In genomic region chr18:74633652-74634352, GRCh38 we compare ENCODE assay signal across 22 cellular contexts. TPM values are rescaled to one million over a fixed set of nuclear protein-coding genes. Genes with fewer than 3 reads are reported as not detected.
DNase-seq lines count a peak whose midpoint lies in the region; ATAC-seq and TF ChIP-seq lines count a peak whose summit lies in the region.
"Had no signal": no experiment of that assay in that cellular context is flagged by ENCODE, and none has a peak within 500 bp of the region (broad histone marks: within the 10 kb centered on the region; RNA-seq: fewer than 3 reads in every experiment).

No MANE protein-coding gene starts in this region.

- no peak overlapping the region for H3K9ac ChIP-seq in smooth muscle cell (ENCODE audit: low read depth)
- H3K9ac ChIP-seq: KMS-11 had no signal

- H3K36me3 Mint-ChIP-seq in activated naive CD8-positive, alpha-beta T cell = peaks cover 29% of the 10 kb centered on the region
- peaks cover 20% of the 10 kb centered on the region for H3K36me3 Mint-ChIP-seq in activated naive CD8-positive, alpha-beta T cell treated with anti-CD3 and anti-CD28 coated beads, Interleukin-2, amount 50 U/mL, for 24 hours (ENCODE audit: low read depth)

- peaks cover 9% of the 10 kb centered on the region for H3F3A ChIP-seq in smooth muscle cell (ENCODE audit: low read depth)

- peak overlapping the region; percentile 92 for H3K27ac Mint-ChIP-seq in activated naive CD8-positive, alpha-beta T cell
- H3K27ac Mint-ChIP-seq in activated naive CD8-positive, alpha-beta T cell treated with anti-CD3 and anti-CD28 coated beads, Interleukin-2, amount 50 U/mL, for 24 hours = no peak overlapping the region
- H3K27ac Mint-ChIP-seq: activated naive CD8-positive, alpha-beta T cell treated with anti-CD3 and anti-CD28 coated beads, Interleukin-2, amount 10 ng/mL, durations not matched to agents 7 days and 5 days; stimulated activated naive CD8-positive, alpha-beta T cell treated with anti-CD3 and anti-CD28 coated beads, Interleukin-15, Interleukin-2, amounts not matched to agents 100 ng/mL and 50 ng/mL, for 24 hours had no signal

- H4K20me1 ChIP-seq in smooth muscle cell (ENCODE audit: low read depth) = no peaks in the 10 kb centered on the region

- in situ Hi-C loops in astrocyte of the spinal cord (cut with HindIII; ENCODE audit: low sequenced_read_pairs) = no loop called here

- TF ChIP-seq CTCF in astrocyte of the spinal cord (IDR thresholded peaks at IDR 0.05; ENCODE audit: low read depth, low read length) = no peak
- TF ChIP-seq CTCF in smooth muscle cell (IDR thresholded peaks at IDR 0.05; ENCODE audit: borderline replicate concordance, insufficient read depth, poor library complexity, severe bottlenecking) = no peak
- TF ChIP-seq CTCF in GM10248 (IDR thresholded peaks at IDR 0.05; ENCODE audit: control extremely low read depth, extremely low read depth, low read depth, missing control alignments) = no peak

- WGBS in smooth muscle cell (ENCODE audit: low lambda C conversion rate) = 57% methylated on average over 13 of the region's 13 CpGs

- H3K79me2 ChIP-seq in smooth muscle cell (ENCODE audit: low read depth) = peaks cover 8% of the 10 kb centered on the region

- H3K4me1 Mint-ChIP-seq in activated naive CD8-positive, alpha-beta T cell (ENCODE audit: low read depth) = peaks cover 43% of the 10 kb centered on the region
- peaks cover 25% of the 10 kb centered on the region for H3K4me1 Mint-ChIP-seq in activated naive CD8-positive, alpha-beta T cell treated with anti-CD3 and anti-CD28 coated beads, Interleukin-2, amount 50 U/mL, for 24 hours

- H3K36me3 ChIP-seq in smooth muscle cell (ENCODE audit: low read depth) = no peaks in the 10 kb centered on the region

- no peak for ATAC-seq in activated naive CD8-positive, alpha-beta T cell treated with anti-CD3 and anti-CD28 coated beads, Interleukin-2, amount 50 U/mL, for 24 hours
- ATAC-seq: esophagus mucosa, left lung, mucosa of descending colon, upper lobe of right lung had no signal

- no peaks in the 10 kb centered on the region for H3K27me3 Mint-ChIP-seq in activated naive CD8-positive, alpha-beta T cell
- no peaks in the 10 kb centered on the region for H3K27me3 Mint-ChIP-seq in activated naive CD8-positive, alpha-beta T cell treated with anti-CD3 and anti-CD28 coated beads, Interleukin-2, amount 50 U/mL, for 24 hours
- H3K27me3 Mint-ChIP-seq: activated naive CD8-positive, alpha-beta T cell treated with anti-CD3 and anti-CD28 coated beads, Interleukin-2, amount 10 ng/mL, durations not matched to agents 7 days and 5 days; stimulated activated naive CD8-positive, alpha-beta T cell treated with anti-CD3 and anti-CD28 coated beads, Interleukin-15, Interleukin-2, amounts not matched to agents 100 ng/mL and 50 ng/mL, for 24 hours had no signal

- DNase-seq in activated naive CD8-positive, alpha-beta T cell treated with anti-CD3 and anti-CD28 coated beads, Interleukin-2, amount 50 U/mL, for 24 hours = no peak
- peak; percentile 55 for DNase-seq in EL
- DNase-seq in astrocyte of the spinal cord (ENCODE audit: low read depth, low spot score) = peak; percentile 27
- DNase-seq in smooth muscle cell (lab: John Stamatoyannopoulos, UW; ENCODE audit: unreplicated experiment) = no peak
- no peak for DNase-seq in activated CD8-positive, alpha-beta memory T cell treated with anti-CD3 and anti-CD28 coated beads, Interleukin-2, amount 50 U/mL, for 4 hours
- DNase-seq in GM10248 (ENCODE audit: extremely low spot score) = no peak
- DNase-seq in HuH-7 (ENCODE audit: low spot score) = no peak
- DNase-seq: activated CD4-positive, CD25-positive, alpha-beta regulatory T cell; activated CD8-positive, alpha-beta memory T cell treated with anti-CD3 and anti-CD28 coated beads, Interleukin-2, amount 50 U/mL, for 48 hours; activated naive CD8-positive, alpha-beta T cell treated with anti-CD3 and anti-CD28 coated beads, Interleukin-2, amount 10 ng/mL, durations not matched to agents 7 days and 5 days; dermis blood vessel endothelial cell; left lung; mucosa of descending colon; NCI-H1092 treated with DMSO at 0.1 percent for 48 hours; OCI-M1; SIG-M5; upper lobe of right lung had no signal

- CTCF ChIA-PET in GM10248 (lab: Yijun Ruan, JAX) = interaction anchor here (1.1 kb wide), 1 partner anchor 12 kb away, joined by 3 read pairs; no protein-coding TSS in a partner anchor

- H3K27ac ChIP-seq in smooth muscle cell (ENCODE audit: low read depth) = peak overlapping the region; percentile 60
- H3K27ac ChIP-seq: KMS-11, neutrophil, upper lobe of right lung had no signal

- POLR2A ChIA-PET in GM10248 (lab: Yijun Ruan, JAX) = no interaction called here

- no peaks in the 10 kb centered on the region for H3K9me3 Mint-ChIP-seq in activated naive CD8-positive, alpha-beta T cell (ENCODE audit: low read depth)
- no peaks in the 10 kb centered on the region for H3K9me3 Mint-ChIP-seq in activated naive CD8-positive, alpha-beta T cell treated with anti-CD3 and anti-CD28 coated beads, Interleukin-2, amount 50 U/mL, for 24 hours
- H3K9me3 Mint-ChIP-seq: activated naive CD8-positive, alpha-beta T cell treated with anti-CD3 and anti-CD28 coated beads, Interleukin-2, amount 10 ng/mL, durations not matched to agents 7 days and 5 days; stimulated activated naive CD8-positive, alpha-beta T cell treated with anti-CD3 and anti-CD28 coated beads, Interleukin-15, Interleukin-2, amounts not matched to agents 100 ng/mL and 50 ng/mL, for 24 hours had no signal

- H3K4me3 ChIP-seq in astrocyte of the spinal cord (ENCODE audit: low read depth, low read length) (no peak overlapping the region), smooth muscle cell (no peak overlapping the region)
- H3K4me3 ChIP-seq: left lung, mucosa of descending colon, upper lobe of right lung had no signal

- no peaks in the 10 kb centered on the region for H3K27me3 ChIP-seq in smooth muscle cell (ENCODE audit: low read depth)
- H3K27me3 ChIP-seq: left lung, neutrophil, upper lobe of right lung had no signal

- H3K4me1 ChIP-seq in smooth muscle cell (ENCODE audit: low read depth) = peaks cover 5% of the 10 kb centered on the region
- H3K4me1 ChIP-seq: upper lobe of right lung had no signal

- peak overlapping the region; percentile 25 for H3K4me2 ChIP-seq in smooth muscle cell
- H3K4me2 ChIP-seq: KMS-11 had no signal

- H3K9me3 ChIP-seq in smooth muscle cell (replicated peaks; ENCODE audit: low read depth) = no peaks in the 10 kb centered on the region
- H3K9me3 ChIP-seq: left lung, mucosa of descending colon, neutrophil, upper lobe of right lung had no signal

- H3K4me3 Mint-ChIP-seq in activated naive CD8-positive, alpha-beta T cell = no peak overlapping the region
- H3K4me3 Mint-ChIP-seq in activated naive CD8-positive, alpha-beta T cell treated with anti-CD3 and anti-CD28 coated beads, Interleukin-2, amount 50 U/mL, for 24 hours = no peak overlapping the region
- H3K4me3 Mint-ChIP-seq: activated naive CD8-positive, alpha-beta T cell treated with anti-CD3 and anti-CD28 coated beads, Interleukin-2, amount 10 ng/mL, durations not matched to agents 7 days and 5 days; stimulated activated naive CD8-positive, alpha-beta T cell treated with anti-CD3 and anti-CD28 coated beads, Interleukin-15, Interleukin-2, amounts not matched to agents 100 ng/mL and 50 ng/mL, for 24 hours had no signal

- no peak overlapping the region for H2AFZ ChIP-seq in smooth muscle cell (ENCODE audit: low read depth)

RNA-seq across cellular contexts. Expression of gene ZNF407, which starts 36.1 kb away (rescaled TPM):
- total RNA-seq in smooth muscle cell = 11.5 and 13.0 TPM in 2 replicates
- 4.1 and 4.5 TPM in 2 replicates for polyA plus RNA-seq in smooth muscle cell

Comparison
In these comparisons a context has a peak if more than half of its experiments do, and no peak if none do; other contexts are left out.
1. DNase-seq: peak in EL (single experiment) and astrocyte of the spinal cord (single experiment); none in activated naive CD8-positive, alpha-beta T cell treated with anti-CD3 and anti-CD28 coated beads, Interleukin-2, amount 50 U/mL, for 24 hours (single experiment), smooth muscle cell (single experiment), activated CD8-positive, alpha-beta memory T cell treated with anti-CD3 and anti-CD28 coated beads, Interleukin-2, amount 50 U/mL, for 4 hours (single experiment), GM10248 (single experiment) and HuH-7 (single experiment).